ENCODE assay signal across 11 cellular contexts in genomic region chr12:31928246-31929139, GRCh38. TPM values are rescaled to one million over a fixed set of nuclear protein-coding genes. Genes with fewer than 3 reads are reported as not detected.
DNase-seq lines count a peak whose midpoint lies in the region; ATAC-seq and TF ChIP-seq lines count a peak whose summit lies in the region.
"Had no signal": no experiment of that assay in that cellular context is flagged by ENCODE, and none has a peak within 500 bp of the region (broad histone marks: within the 10 kb centered on the region; RNA-seq: fewer than 3 reads in every experiment).

No MANE protein-coding gene starts in this region.

- POLR2A ChIA-PET in SK-N-SH (lab: Yijun Ruan, JAX) (no interaction called here), OCI-LY7 (lab: Charles Lee) (interaction anchor here (0.6 to 1.5 kb wide), 5 partner anchors 11 to 215 kb away, joined by 3 to 10 read pairs (median 3); no protein-coding TSS in a partner anchor)

- H3K27me3 ChIP-seq in SK-N-SH (ENCODE audit: insufficient read depth): no peaks in the 10 kb centered on the region
- H3K27me3 ChIP-seq: SJSA1, suprapubic skin had no signal

- TF ChIP-seq RAD21 in SK-N-SH (IDR thresholded peaks at IDR 0.05; ENCODE audit: low read length): no peak

- H3F3A ChIP-seq in SK-N-SH (replicated peaks; ENCODE audit: insufficient read depth): no peaks in the 10 kb centered on the region

- ATAC-seq in SK-N-SH treated with all-trans-retinoic acid at 6 μM for 48 hours: no peak
- no peak for ATAC-seq in GM18520 (IDR thresholded peaks at IDR 0.05; ENCODE audit: unreplicated experiment)

- CTCF ChIA-PET in SK-N-SH (lab: Yijun Ruan, JAX) (no interaction called here), OCI-LY7 (lab: Charles Lee; ENCODE audit: unreplicated experiment) (interaction anchor here (0.6 kb wide), 1 partner anchor 356 kb away, joined by 3 read pairs; no protein-coding TSS in a partner anchor)

- peaks cover 59% of the 10 kb centered on the region for H3K4me1 Mint-ChIP-seq in activated naive CD4-positive, alpha-beta T cell treated with anti-CD3 and anti-CD28 coated beads, Interleukin-2, amount 50 U/mL, for 24 hours

- H3K4me1 ChIP-seq in SK-N-SH (ENCODE audit: control insufficient read depth in 1 of 2, insufficient read depth in 2 of 2, low read depth in 1 of 2, low read length in 1 of 2): no peaks in the 10 kb centered on the region
- H3K4me1 ChIP-seq in OCI-LY7 (ENCODE audit: insufficient read depth, low read length, poor library complexity, severe bottlenecking): peaks cover 31% of the 10 kb centered on the region
- H3K4me1 ChIP-seq: SJSA1, suprapubic skin had no signal

- H3K27ac ChIP-seq in SK-N-SH (ENCODE audit: low read depth in 2 of 2, low read length in 1 of 2) (no peak overlapping the region), OCI-LY7 (ENCODE audit: low read depth, low read length, poor library complexity, severe bottlenecking) (peak overlapping the region; percentile 37)
- H3K27ac ChIP-seq: 22Rv1, SJSA1, suprapubic skin had no signal

- 76% methylated on average over 9 of the region's 9 CpGs for WGBS in SK-N-SH (ENCODE audit: low lambda C conversion rate)

- peaks cover 8% of the 10 kb centered on the region for H3K36me3 Mint-ChIP-seq in activated naive CD4-positive, alpha-beta T cell treated with anti-CD3 and anti-CD28 coated beads, Interleukin-2, amount 50 U/mL, for 24 hours

- peak overlapping the region; percentile 18; the same call in 1 of the 2 replicates for H2AFZ ChIP-seq in SK-N-SH (ENCODE audit: low read depth)
- H2AFZ ChIP-seq in OCI-LY7 (ENCODE audit: low read length): peak overlapping the region; percentile 93

- H3K4me3 ChIP-seq in SK-N-SH (ENCODE audit: low read depth in 2 of 2, low read length in 1 of 2) (no peak overlapping the region), OCI-LY7 (ENCODE audit: low read depth, low read length, poor library complexity, severe bottlenecking) (peak overlapping the region; percentile 36)
- H3K4me3 ChIP-seq: SJSA1, suprapubic skin had no signal

- TF ChIP-seq CTCF in SK-N-SH (IDR thresholded peaks at IDR 0.05) (no peak), OCI-LY7 (conservative IDR thresholded peaks at IDR 0.05; ENCODE audit: low read length) (no peak)

- H3K4me3 Mint-ChIP-seq in activated naive CD4-positive, alpha-beta T cell treated with anti-CD3 and anti-CD28 coated beads, Interleukin-2, amount 50 U/mL, for 24 hours: peak overlapping the region; percentile 80

- H3K79me2 ChIP-seq in SK-N-SH (ENCODE audit: insufficient read depth) (no peaks in the 10 kb centered on the region), OCI-LY7 (ENCODE audit: insufficient read depth, low read depth, low read length) (no peaks in the 10 kb centered on the region)

- H3K9me3 ChIP-seq in SK-N-SH (peaks cover under 1% of the 10 kb centered on the region; the same call in 1 of the 2 replicates), OCI-LY7 (ENCODE audit: low read length) (peaks cover 9% of the 10 kb centered on the region; the same call in 1 of the 2 replicates)
- H3K9me3 ChIP-seq: SJSA1 had no signal

- H4K20me1 ChIP-seq in SK-N-SH (ENCODE audit: insufficient read depth) (no peaks in the 10 kb centered on the region), OCI-LY7 (ENCODE audit: insufficient read depth, low read length) (no peaks in the 10 kb centered on the region)

- TF ChIP-seq EP300 in SK-N-SH (IDR thresholded peaks at IDR 0.05; ENCODE audit: borderline replicate concordance in 1 of 2, low read depth in 1 of 2, low read length in 1 of 2): no peak

- H3K36me3 ChIP-seq in SK-N-SH (replicated peaks in 1 of 2; ENCODE audit: control insufficient read depth in 1 of 2, insufficient read depth in 2 of 2, low read length in 1 of 2) (no peaks in the 10 kb centered on the region), OCI-LY7 (ENCODE audit: insufficient read depth, low read length) (no peaks in the 10 kb centered on the region; the same call in 1 of the 2 replicates)
- H3K36me3 ChIP-seq: SJSA1, suprapubic skin had no signal

- peak overlapping the region; percentile 97 for H3K27ac Mint-ChIP-seq in activated naive CD4-positive, alpha-beta T cell treated with anti-CD3 and anti-CD28 coated beads, Interleukin-2, amount 50 U/mL, for 24 hours

- no peak overlapping the region for H3K9ac ChIP-seq in SK-N-SH

- no peaks in the 10 kb centered on the region for H3K27me3 Mint-ChIP-seq in activated naive CD4-positive, alpha-beta T cell treated with anti-CD3 and anti-CD28 coated beads, Interleukin-2, amount 50 U/mL, for 24 hours

- BruUV-seq in OCI-LY7 (replicated peaks; lab: Mats Ljungman, UMichigan): no TSS peak

- DNase-seq in SK-N-SH (no peak), OCI-LY7 (ENCODE audit: low spot score) (peak; percentile 18), NCI-H1092 treated with DMSO at 0.1 percent for 48 hours (lab: John Stamatoyannopoulos, UW) (no peak)
- DNase-seq in stimulated activated CD8-positive, alpha-beta memory T cell treated with anti-CD3 and anti-CD28 coated beads, Interleukin-4, amount 100 ng/mL, for 48 hours: peak; percentile 36
- no peak for DNase-seq in NK-92 treated with Interleukin-12 subunit alpha and Interleukin-12 subunit beta, amount 100 ng/mL, for 24 hours (lab: John Stamatoyannopoulos, UW)

- H3K4me2 ChIP-seq in SK-N-SH (no peak overlapping the region), OCI-LY7 (ENCODE audit: low read length) (peak overlapping the region; percentile 67)

- intact Hi-C loops in OCI-LY7 (cut with micrococcal nuclease; ENCODE audit: unreplicated experiment): no loop called here

- peaks cover 7% of the 10 kb centered on the region for H3K9me3 Mint-ChIP-seq in activated naive CD4-positive, alpha-beta T cell treated with anti-CD3 and anti-CD28 coated beads, Interleukin-2, amount 50 U/mL, for 24 hours

- H3K9me2 ChIP-seq in SK-N-SH: no peaks in the 10 kb centered on the region
- H3K9me2 ChIP-seq in OCI-LY7 (ENCODE audit: insufficient read depth, low read length): no peaks in the 10 kb centered on the region

TF ChIP-seq in SK-N-SH, 30 proteins besides CTCF, POLR2A, EP300 and RAD21 (continues in another document):
- TF ChIP-seq FOXJ3 (CRISPR knock-in tag; IDR thresholded peaks at IDR 0.05) (no peak), SMC3 (IDR thresholded peaks at IDR 0.05; ENCODE audit: low read depth, low read length) (no peak), CHD2 (IDR thresholded peaks at IDR 0.05; ENCODE audit: low read length, partially characterized antibody) (no peak), FOSL2 (IDR thresholded peaks at IDR 0.05; ENCODE audit: borderline replicate concordance, low read depth) (no peak), ELF1 (IDR thresholded peaks at IDR 0.05) (no peak), RFX5 (IDR thresholded peaks at IDR 0.05; ENCODE audit: low read length) (no peak)
- TF ChIP-seq, protein P1, sequence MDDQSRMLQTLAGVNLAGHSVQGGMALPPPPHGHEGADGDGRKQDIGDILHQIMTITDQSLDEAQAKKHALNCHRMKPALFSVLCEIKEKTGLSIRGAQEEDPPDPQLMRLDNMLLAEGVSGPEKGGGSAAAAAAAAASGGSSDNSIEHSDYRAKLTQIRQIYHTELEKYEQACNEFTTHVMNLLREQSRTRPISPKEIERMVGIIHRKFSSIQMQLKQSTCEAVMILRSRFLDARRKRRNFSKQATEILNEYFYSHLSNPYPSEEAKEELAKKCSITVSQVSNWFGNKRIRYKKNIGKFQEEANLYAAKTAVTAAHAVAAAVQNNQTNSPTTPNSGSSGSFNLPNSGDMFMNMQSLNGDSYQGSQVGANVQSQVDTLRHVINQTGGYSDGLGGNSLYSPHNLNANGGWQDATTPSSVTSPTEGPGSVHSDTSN (IDR thresholded peaks at IDR 0.05): no peak
- TF ChIP-seq, protein P2, sequence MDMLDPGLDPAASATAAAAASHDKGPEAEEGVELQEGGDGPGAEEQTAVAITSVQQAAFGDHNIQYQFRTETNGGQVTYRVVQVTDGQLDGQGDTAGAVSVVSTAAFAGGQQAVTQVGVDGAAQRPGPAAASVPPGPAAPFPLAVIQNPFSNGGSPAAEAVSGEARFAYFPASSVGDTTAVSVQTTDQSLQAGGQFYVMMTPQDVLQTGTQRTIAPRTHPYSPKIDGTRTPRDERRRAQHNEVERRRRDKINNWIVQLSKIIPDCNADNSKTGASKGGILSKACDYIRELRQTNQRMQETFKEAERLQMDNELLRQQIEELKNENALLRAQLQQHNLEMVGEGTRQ (IDR thresholded peaks at IDR 0.05; ENCODE audit: borderline replicate concordance, low read depth, low read length): no peak

TF ChIP-seq in SK-N-SH treated with all-trans-retinoic acid at 6 μM for 48 hours, 23 proteins besides CTCF, POLR2A, EP300 and RAD21 (continues in another document):
- no peak for TF ChIP-seq OSR1 (CRISPR knock-in tag; IDR thresholded peaks at IDR 0.05)
- no peak for TF ChIP-seq GLIS3 (CRISPR knock-in tag; IDR thresholded peaks at IDR 0.05)
- TF ChIP-seq, protein P3, sequence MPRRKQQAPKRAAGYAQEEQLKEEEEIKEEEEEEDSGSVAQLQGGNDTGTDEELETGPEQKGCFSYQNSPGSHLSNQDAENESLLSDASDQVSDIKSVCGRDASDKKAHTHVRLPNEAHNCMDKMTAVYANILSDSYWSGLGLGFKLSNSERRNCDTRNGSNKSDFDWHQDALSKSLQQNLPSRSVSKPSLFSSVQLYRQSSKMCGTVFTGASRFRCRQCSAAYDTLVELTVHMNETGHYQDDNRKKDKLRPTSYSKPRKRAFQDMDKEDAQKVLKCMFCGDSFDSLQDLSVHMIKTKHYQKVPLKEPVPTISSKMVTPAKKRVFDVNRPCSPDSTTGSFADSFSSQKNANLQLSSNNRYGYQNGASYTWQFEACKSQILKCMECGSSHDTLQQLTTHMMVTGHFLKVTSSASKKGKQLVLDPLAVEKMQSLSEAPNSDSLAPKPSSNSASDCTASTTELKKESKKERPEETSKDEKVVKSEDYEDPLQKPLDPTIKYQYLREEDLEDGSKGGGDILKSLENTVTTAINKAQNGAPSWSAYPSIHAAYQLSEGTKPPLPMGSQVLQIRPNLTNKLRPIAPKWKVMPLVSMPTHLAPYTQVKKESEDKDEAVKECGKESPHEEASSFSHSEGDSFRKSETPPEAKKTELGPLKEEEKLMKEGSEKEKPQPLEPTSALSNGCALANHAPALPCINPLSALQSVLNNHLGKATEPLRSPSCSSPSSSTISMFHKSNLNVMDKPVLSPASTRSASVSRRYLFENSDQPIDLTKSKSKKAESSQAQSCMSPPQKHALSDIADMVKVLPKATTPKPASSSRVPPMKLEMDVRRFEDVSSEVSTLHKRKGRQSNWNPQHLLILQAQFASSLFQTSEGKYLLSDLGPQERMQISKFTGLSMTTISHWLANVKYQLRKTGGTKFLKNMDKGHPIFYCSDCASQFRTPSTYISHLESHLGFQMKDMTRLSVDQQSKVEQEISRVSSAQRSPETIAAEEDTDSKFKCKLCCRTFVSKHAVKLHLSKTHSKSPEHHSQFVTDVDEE (CRISPR knock-in tag; IDR thresholded peaks at IDR 0.05): no peak
- TF ChIP-seq RARB (CRISPR knock-in tag; IDR thresholded peaks at IDR 0.05): no peak
- no peak for TF ChIP-seq ZFP3 (CRISPR knock-in tag; IDR thresholded peaks at IDR 0.05)
- TF ChIP-seq ISL1 (CRISPR knock-in tag; IDR thresholded peaks at IDR 0.05): no peak
- TF ChIP-seq BACH2 (CRISPR knock-in tag; IDR thresholded peaks at IDR 0.05; ENCODE audit: borderline replicate concordance): no peak

RNA-seq across cellular contexts. Expression of gene RESF1, which starts 30.7 kb away (rescaled TPM):
- 4.9 and 7.7 TPM in 2 replicates for polyA plus RNA-seq in SK-N-SH (2012; rRNA removed)
- polyA plus RNA-seq in SK-N-SH (2012; cell fraction: cytosol; rRNA removed): 7.4 and 9.7 TPM in 2 replicates
- 3.6 and 7.0 TPM in 2 replicates for polyA plus RNA-seq in SK-N-SH (2012; cell fraction: nucleus; rRNA removed)
- total RNA-seq in OCI-LY7 (2014; rRNA removed; shearing (Covaris generic)): 53.3 and 70.4 TPM in 2 replicates
- total RNA-seq in OCI-LY7 (2022): 46.3 and 60.8 TPM in 2 replicates

Comparison
In these comparisons a context has a peak if more than half of its experiments do, and no peak if none do; other contexts are left out.
1. DNase-seq: peak in OCI-LY7 (single experiment) and stimulated activated CD8-positive, alpha-beta memory T cell treated with anti-CD3 and anti-CD28 coated beads, Interleukin-4, amount 100 ng/mL, for 48 hours (single experiment); none in SK-N-SH (single experiment), NCI-H1092 treated with DMSO at 0.1 percent for 48 hours (single experiment) and NK-92 treated with Interleukin-12 subunit alpha and Interleukin-12 subunit beta, amount 100 ng/mL, for 24 hours (single experiment).